ENCODE assay signal across 2 cellular contexts in genomic region chr10:124389613-124390361, GRCh38.
TF ChIP-seq lines count a peak whose summit lies in the region.

No MANE protein-coding gene starts in this region.

TF ChIP-seq in SK-N-SH, 30 proteins besides CTCF, POLR2A, EP300 and RAD21 (continued from another document):
- TF ChIP-seq REST (IDR thresholded peaks at IDR 0.05; ENCODE audit: low read depth, low read length) (no peak), USF2 (IDR thresholded peaks at IDR 0.05; ENCODE audit: borderline replicate concordance, low read depth, low read length) (no peak), NRF1 (IDR thresholded peaks at IDR 0.05; ENCODE audit: low read depth, low read length) (no peak), SIN3A (IDR thresholded peaks at IDR 0.05; ENCODE audit: borderline replicate concordance, low read depth, low read length) (no peak), JUND (IDR thresholded peaks at IDR 0.05) (no peak), SMC3 (IDR thresholded peaks at IDR 0.05; ENCODE audit: low read depth, low read length) (no peak), POLR2AphosphoS5 (IDR thresholded peaks at IDR 0.05; ENCODE audit: low read depth, low read length) (no peak), ELF1 (IDR thresholded peaks at IDR 0.05) (no peak), FOXM1 (IDR thresholded peaks at IDR 0.05; ENCODE audit: low read depth) (no peak), YY1 (IDR thresholded peaks at IDR 0.05; ENCODE audit: low read depth) (no peak), RCOR1 (IDR thresholded peaks at IDR 0.05; ENCODE audit: low read length) (no peak), TCF12 (IDR thresholded peaks at IDR 0.05) (no peak), ZBTB33 (IDR thresholded peaks at IDR 0.05; ENCODE audit: borderline replicate concordance, low read depth) (no peak), IRF3 (IDR thresholded peaks at IDR 0.05; ENCODE audit: low read depth, low read length) (no peak)

TF ChIP-seq in SK-N-SH treated with all-trans-retinoic acid at 6 μM for 48 hours, 23 proteins besides CTCF, POLR2A, EP300 and RAD21 (continued from another document):
- TF ChIP-seq, protein P1, sequence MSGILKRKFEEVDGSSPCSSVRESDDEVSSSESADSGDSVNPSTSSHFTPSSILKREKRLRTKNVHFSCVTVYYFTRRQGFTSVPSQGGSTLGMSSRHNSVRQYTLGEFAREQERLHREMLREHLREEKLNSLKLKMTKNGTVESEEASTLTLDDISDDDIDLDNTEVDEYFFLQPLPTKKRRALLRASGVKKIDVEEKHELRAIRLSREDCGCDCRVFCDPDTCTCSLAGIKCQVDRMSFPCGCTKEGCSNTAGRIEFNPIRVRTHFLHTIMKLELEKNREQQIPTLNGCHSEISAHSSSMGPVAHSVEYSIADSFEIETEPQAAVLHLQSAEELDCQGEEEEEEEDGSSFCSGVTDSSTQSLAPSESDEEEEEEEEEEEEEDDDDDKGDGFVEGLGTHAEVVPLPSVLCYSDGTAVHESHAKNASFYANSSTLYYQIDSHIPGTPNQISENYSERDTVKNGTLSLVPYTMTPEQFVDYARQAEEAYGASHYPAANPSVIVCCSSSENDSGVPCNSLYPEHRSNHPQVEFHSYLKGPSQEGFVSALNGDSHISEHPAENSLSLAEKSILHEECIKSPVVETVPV (CRISPR knock-in tag; IDR thresholded peaks at IDR 0.05) = no peak
- no peak for TF ChIP-seq CSDC2 (CRISPR knock-in tag; IDR thresholded peaks at IDR 0.05)
- TF ChIP-seq, protein P2, sequence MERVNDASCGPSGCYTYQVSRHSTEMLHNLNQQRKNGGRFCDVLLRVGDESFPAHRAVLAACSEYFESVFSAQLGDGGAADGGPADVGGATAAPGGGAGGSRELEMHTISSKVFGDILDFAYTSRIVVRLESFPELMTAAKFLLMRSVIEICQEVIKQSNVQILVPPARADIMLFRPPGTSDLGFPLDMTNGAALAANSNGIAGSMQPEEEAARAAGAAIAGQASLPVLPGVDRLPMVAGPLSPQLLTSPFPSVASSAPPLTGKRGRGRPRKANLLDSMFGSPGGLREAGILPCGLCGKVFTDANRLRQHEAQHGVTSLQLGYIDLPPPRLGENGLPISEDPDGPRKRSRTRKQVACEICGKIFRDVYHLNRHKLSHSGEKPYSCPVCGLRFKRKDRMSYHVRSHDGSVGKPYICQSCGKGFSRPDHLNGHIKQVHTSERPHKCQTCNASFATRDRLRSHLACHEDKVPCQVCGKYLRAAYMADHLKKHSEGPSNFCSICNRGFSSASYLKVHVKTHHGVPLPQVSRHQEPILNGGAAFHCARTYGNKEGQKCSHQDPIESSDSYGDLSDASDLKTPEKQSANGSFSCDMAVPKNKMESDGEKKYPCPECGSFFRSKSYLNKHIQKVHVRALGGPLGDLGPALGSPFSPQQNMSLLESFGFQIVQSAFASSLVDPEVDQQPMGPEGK (CRISPR knock-in tag; IDR thresholded peaks at IDR 0.05; ENCODE audit: borderline replicate concordance) = no peak
- TF ChIP-seq ISL1 (CRISPR knock-in tag; IDR thresholded peaks at IDR 0.05) = no peak
